ENCODE assay signal across 2 cellular contexts in genomic region chr7:123652406-123652805, GRCh38.
A peak's percentile ranks its signal among the peaks of the same experiment; 100 is the strongest.
TF ChIP-seq lines count a peak whose summit lies in the region.

No MANE protein-coding gene starts in this region.

TF ChIP-seq in K562, 482 proteins besides CTCF, POLR2A, EP300 and RAD21:
- TF ChIP-seq PHF8 (IDR thresholded peaks at IDR 0.05; ENCODE audit: borderline replicate concordance, low read length) (no peak), HLTF (IDR thresholded peaks at IDR 0.05) (0 out of 2 replicates have a peak, but pooled peaks have one; percentile 16)

TF ChIP-seq in HepG2, 621 proteins besides CTCF, POLR2A, EP300 and RAD21:
- TF ChIP-seq XBP1 (CRISPR knock-in tag; IDR thresholded peaks at IDR 0.05) (no peak), IKZF4 (CRISPR knock-in tag; IDR thresholded peaks at IDR 0.05; ENCODE audit: borderline replicate concordance, low read depth, not compliant biosample characterization) (no peak), ZNF558 (CRISPR knock-in tag; IDR thresholded peaks at IDR 0.05; ENCODE audit: borderline replicate concordance) (no peak), HES4 (CRISPR knock-in tag; IDR thresholded peaks at IDR 0.05; ENCODE audit: borderline replicate concordance) (no peak), ZNF687 (CRISPR knock-in tag; IDR thresholded peaks at IDR 0.05) (no peak), ZNF503 (CRISPR knock-in tag; IDR thresholded peaks at IDR 0.05) (no peak), ZNF788 (CRISPR knock-in tag; IDR thresholded peaks at IDR 0.05; ENCODE audit: borderline replicate concordance) (no peak), MATR3 (CRISPR knock-in tag; IDR thresholded peaks at IDR 0.05) (no peak), DNMT3B (CRISPR knock-in tag; conservative IDR thresholded peaks at IDR 0.05) (no peak), POGZ (CRISPR knock-in tag; IDR thresholded peaks at IDR 0.05) (no peak), STAT6 (CRISPR knock-in tag; IDR thresholded peaks at IDR 0.05; ENCODE audit: borderline replicate concordance) (no peak), ATF1 (CRISPR knock-in tag; IDR thresholded peaks at IDR 0.05) (no peak)
